In the genomic region with DNA sequence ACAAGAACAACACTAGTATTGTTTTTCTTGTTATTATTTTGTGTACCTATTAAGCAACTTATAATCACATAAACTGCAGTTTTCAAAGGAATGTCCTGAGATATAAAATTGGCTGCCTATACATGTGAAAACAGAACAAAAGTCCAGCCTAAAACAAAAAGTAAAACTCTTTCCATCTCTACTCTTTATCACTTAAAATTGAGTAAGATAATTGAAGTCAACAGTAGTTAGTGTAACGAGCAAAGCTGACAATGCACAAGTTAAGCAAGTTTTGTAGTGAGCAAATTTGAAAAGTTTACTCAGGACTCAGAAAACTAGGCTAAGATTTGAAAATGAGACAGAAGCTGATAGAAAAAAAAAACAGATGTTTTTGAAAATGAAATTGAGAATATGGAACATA, we compare ENCODE assay signal across 25 cellular contexts.
"Had no signal": no experiment of that assay in that cellular context is flagged by ENCODE, and none has a peak within 500 bp of the region (broad histone marks: within the 10 kb centered on the region; RNA-seq: fewer than 3 reads in every experiment).

No MANE protein-coding gene starts in this region.

- H3K27ac ChIP-seq: adrenal gland, body of pancreas, breast epithelium, SJCRH30, SK-N-MC had no signal

- H3K36me3 ChIP-seq: adrenal gland, breast epithelium, SJCRH30 had no signal

- DNase-seq: activated CD4-positive, alpha-beta T cell treated with anti-CD3 and anti-CD28 coated beads for 36 hours; activated CD4-positive, alpha-beta T cell treated with anti-CD3 and anti-CD28 coated beads, Interleukin-2, amount 10 ng/mL, durations not matched to agents 7 days and 5 days; activated CD4-positive, alpha-beta T cell treated with anti-CD3 and anti-CD28 coated beads, Interleukin-2, amount 50 U/mL, for 48 hours; activated CD8-positive, alpha-beta T cell treated with anti-CD3 and anti-CD28 coated beads, Interleukin-2, amount 10 ng/mL, durations not matched to agents 7 days and 5 days; activated gamma-delta T cell treated with Interleukin-2 at 50 U/mL for 16 hours; activated naive CD4-positive, alpha-beta T cell treated with anti-CD3 and anti-CD28 coated beads for 36 hours; activated T-cell treated with anti-CD3 and anti-CD28 coated beads, Interleukin-2, amount 50 U/mL, for 24 hours; adrenal gland; body of pancreas; KG1; NCI-H1105; NCI-H1417 treated with DMSO at 0.1 percent for 48 hours; NCI-H1930; NCI-H2081 treated with DMSO at 0.1 percent for 48 hours; NCI-H226; NCI-H524 treated with DMSO at 0.1 percent for 48 hours; SHP77; SJCRH30 had no signal

- H3K4me3 ChIP-seq: adrenal gland, body of pancreas, breast epithelium, SJCRH30, SK-N-MC had no signal

- H3K36me3 Mint-ChIP-seq: activated naive CD4-positive, alpha-beta T cell treated with anti-CD3 and anti-CD28 coated beads, Interleukin-2, amount 50 U/mL, for 72 hours; WTC11 had no signal

- H3K27me3 Mint-ChIP-seq: activated CD4-positive, alpha-beta T cell treated with anti-CD3 and anti-CD28 coated beads for 36 hours; activated CD4-positive, alpha-beta T cell treated with anti-CD3 and anti-CD28 coated beads, Interleukin-2, amount 10 ng/mL, durations not matched to agents 7 days and 5 days; activated T-cell treated with anti-CD3 and anti-CD28 coated beads, Interleukin-2, amount 50 U/mL, for 24 hours had no signal

- H3K27ac Mint-ChIP-seq: activated CD4-positive, alpha-beta T cell treated with anti-CD3 and anti-CD28 coated beads for 36 hours; activated CD4-positive, alpha-beta T cell treated with anti-CD3 and anti-CD28 coated beads, Interleukin-2, amount 10 ng/mL, durations not matched to agents 7 days and 5 days; activated CD8-positive, alpha-beta T cell treated with anti-CD3 and anti-CD28 coated beads, Interleukin-2, amount 10 ng/mL, durations not matched to agents 7 days and 5 days; activated naive CD4-positive, alpha-beta T cell treated with anti-CD3 and anti-CD28 coated beads for 36 hours; activated naive CD4-positive, alpha-beta T cell treated with anti-CD3 and anti-CD28 coated beads, Interleukin-2, amount 50 U/mL, for 72 hours; activated T-cell treated with anti-CD3 and anti-CD28 coated beads, Interleukin-2, amount 50 U/mL, for 24 hours; activated T-helper 1 cell treated with anti-CD3 and anti-CD28 coated beads, Interleukin-12 subunit alpha, Interleukin-12 subunit beta, Interleukin-2, Interleukin-4 antibody, amounts not matched to agents 30 ng/mL and 10 ng/mL and 1 ng/mL, durations not matched to agents 14 hours and 24 hours and 36 hours; T-helper 2 cell treated with Interferon-gamma antibody and Interleukin-4, amounts not matched to agents 5 μg/mL and 100 μg/mL, for 36 hours; WTC11 had no signal

- H3K4me3 Mint-ChIP-seq: activated CD4-positive, alpha-beta T cell treated with anti-CD3 and anti-CD28 coated beads for 36 hours; activated CD4-positive, alpha-beta T cell treated with anti-CD3 and anti-CD28 coated beads, Interleukin-2, amount 10 ng/mL, durations not matched to agents 7 days and 5 days; activated CD8-positive, alpha-beta T cell treated with anti-CD3 and anti-CD28 coated beads, Interleukin-2, amount 10 ng/mL, durations not matched to agents 7 days and 5 days; activated naive CD4-positive, alpha-beta T cell treated with anti-CD3 and anti-CD28 coated beads for 36 hours; activated T-cell treated with anti-CD3 and anti-CD28 coated beads, Interleukin-2, amount 50 U/mL, for 24 hours; activated T-helper 1 cell treated with anti-CD3 and anti-CD28 coated beads, Interleukin-12 subunit alpha, Interleukin-12 subunit beta, Interleukin-2, Interleukin-4 antibody, amounts not matched to agents 30 ng/mL and 10 ng/mL and 1 ng/mL, durations not matched to agents 14 hours and 24 hours and 36 hours; T-helper 2 cell treated with Interferon-gamma antibody and Interleukin-4, amounts not matched to agents 5 μg/mL and 100 μg/mL, for 36 hours; WTC11 had no signal

- H3K4me1 Mint-ChIP-seq: activated CD4-positive, alpha-beta T cell treated with anti-CD3 and anti-CD28 coated beads for 36 hours; activated CD4-positive, alpha-beta T cell treated with anti-CD3 and anti-CD28 coated beads, Interleukin-2, amount 10 ng/mL, durations not matched to agents 7 days and 5 days; WTC11 had no signal

- H3K4me1 ChIP-seq: adrenal gland, body of pancreas, breast epithelium, SJCRH30 had no signal

- ATAC-seq: activated CD4-positive, alpha-beta T cell treated with anti-CD3 and anti-CD28 coated beads for 36 hours; activated CD4-positive, CD25-positive, alpha-beta regulatory T cell treated with anti-CD3 and anti-CD28 coated beads, Interleukin-2, amount 50 U/mL, for 24 hours; activated CD8-positive, alpha-beta T cell treated with anti-CD3 and anti-CD28 coated beads, Interleukin-2, amount 10 ng/mL, durations not matched to agents 7 days and 5 days; activated naive CD4-positive, alpha-beta T cell treated with anti-CD3 and anti-CD28 coated beads, Interleukin-2, amount 50 U/mL, for 72 hours; body of pancreas; WTC11 had no signal

- H3K9me3 ChIP-seq: adrenal gland, SJCRH30 had no signal

- H3K27me3 ChIP-seq: adrenal gland, body of pancreas, breast epithelium, SJCRH30 had no signal
